9 cellular contexts compared by ENCODE assay signal in the genomic region with DNA sequence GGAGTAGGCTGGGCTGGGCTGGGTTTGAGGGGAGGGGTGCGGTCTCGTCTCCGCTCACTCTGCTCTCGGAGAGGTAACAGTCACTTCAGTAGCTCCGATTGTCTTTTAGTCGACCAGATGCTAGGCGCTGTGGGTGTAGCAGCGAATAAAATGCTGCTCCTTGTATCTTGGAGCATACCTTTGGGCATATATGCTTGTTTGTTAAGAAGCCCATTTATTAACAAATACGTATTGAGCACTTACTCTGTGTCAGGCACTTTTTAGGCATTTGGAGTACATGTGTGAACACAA. TPM values are rescaled to one million over a fixed set of nuclear protein-coding genes. Genes with fewer than 3 reads are reported as not detected.
A peak's percentile ranks its signal among the peaks of the same experiment; 100 is the strongest.
DNase-seq lines count a peak whose midpoint lies in the region; ATAC-seq, FAIRE-seq and TF ChIP-seq lines count a peak whose summit lies in the region.
"Had no signal": no experiment of that assay in that cellular context is flagged by ENCODE, and none has a peak within 500 bp of the region (broad histone marks: within the 10 kb centered on the region; RNA-seq: fewer than 3 reads in every experiment).

No MANE protein-coding gene starts in this region.

- H3K27me3 ChIP-seq in heart right ventricle: peaks cover 0 to 10% (median 2%) of the 10 kb centered on the region in 7 donors
- H3K27me3 ChIP-seq in esophagus muscularis mucosa: peaks cover 0 to under 1% (median 0%) of the 10 kb centered on the region in 4 donors
- H3K27me3 ChIP-seq in pancreas: no peaks in the 10 kb centered on the region

- no peak for FAIRE-seq in pancreas (lab: Jason Lieb, UNC)
- FAIRE-seq: frontal cortex had no signal

- TF ChIP-seq POLR2A in esophagus muscularis mucosa (IDR thresholded peaks at IDR 0.05; ENCODE audit: low read depth): no peak

- no peak for DNase-seq in heart right ventricle
- DNase-seq in Right ventricle myocardium superior: no peak
- DNase-seq in HT-29 (ENCODE audit: low spot score): peak; percentile 69
- DNase-seq in activated CD4-positive, alpha-beta T cell treated with anti-CD3 and anti-CD28 coated beads, Interleukin-2, amount 50 U/mL, for 1 hour: peak; percentile 60
- no peak for DNase-seq in esophagus muscularis mucosa (ENCODE audit: extremely low spot score)
- no peak for DNase-seq in pancreas
- DNase-seq in H4 (ENCODE audit: low spot score): no peak
- no peak for DNase-seq in NCI-H1048 (lab: John Stamatoyannopoulos, UW)

- no peak for TF ChIP-seq CTCF in heart right ventricle (IDR thresholded peaks at IDR 0.05)
- no peak for TF ChIP-seq CTCF in esophagus muscularis mucosa (IDR thresholded peaks at IDR 0.05)
- no peak for TF ChIP-seq CTCF in pancreas (IDR thresholded peaks at IDR 0.05)

- 2 to 4% methylated on average over 9 of the region's 9 CpGs for WGBS in heart right ventricle, 2 donors
- WGBS in esophagus muscularis mucosa: 2% methylated on average over 9 of the region's 9 CpGs
- 0% methylated on average over 9 of the region's 9 CpGs for WGBS in pancreas, 2 donors

- H3K27ac ChIP-seq in heart right ventricle: peak overlapping the region in 9 of 10 donors; percentile 53 to 89 (median 84)
- H3K27ac ChIP-seq in esophagus muscularis mucosa (replicated peaks in 1 of 4): peak overlapping the region; percentile 80 to 90 (median 85)
- H3K27ac ChIP-seq in pancreas: peak overlapping the region in 3 of 4 donors; percentile 81 to 86 (median 85)

- peaks cover 0 to 21% (median 17%) of the 10 kb centered on the region in 9 donors for H3K4me1 ChIP-seq in heart right ventricle
- H3K4me1 ChIP-seq in esophagus muscularis mucosa: peaks cover 11 to 26% (median 17%) of the 10 kb centered on the region in 4 donors
- peaks cover 0 to 16% (median 8%) of the 10 kb centered on the region in 3 donors for H3K4me1 ChIP-seq in pancreas

- no peak for ATAC-seq in heart right ventricle
- ATAC-seq in Right ventricle myocardium superior (ENCODE audit: poor library complexity): no peak
- peak in 2 of 4 donors; percentile 66 to 74 for ATAC-seq in pancreas

- intact Hi-C loops in heart right ventricle (cut with DNase I) (loop anchor here in 3 of 10 donors (1.0 to 5.0 kb wide), 4 partner anchors 83 to 143 kb away; no protein-coding TSS in a partner anchor), Right ventricle myocardium superior (cut with DNase I) (no loop called here), esophagus muscularis mucosa (cut with DNase I) (no loop called here), pancreas (cut with DNase I) (no loop called here)

- peak overlapping the region; percentile 66 to 96 (median 82) for H3K4me3 ChIP-seq in heart right ventricle
- peak overlapping the region; percentile 68 to 91 (median 79) for H3K4me3 ChIP-seq in esophagus muscularis mucosa
- H3K4me3 ChIP-seq in pancreas: peak overlapping the region; percentile 62 to 97 (median 72)

- TF ChIP-seq EP300 in esophagus muscularis mucosa (IDR thresholded peaks at IDR 0.05): no peak

- H3K36me3 ChIP-seq in heart right ventricle: peaks cover 0 to 33% (median 5%) of the 10 kb centered on the region in 9 donors
- H3K36me3 ChIP-seq in esophagus muscularis mucosa: peaks cover 3 to 21% (median 10%) of the 10 kb centered on the region in 4 donors
- H3K36me3 ChIP-seq in pancreas: no peaks in the 10 kb centered on the region

- H3K9me3 ChIP-seq in heart right ventricle: no peaks in the 10 kb centered on the region
- no peaks in the 10 kb centered on the region for H3K9me3 ChIP-seq in esophagus muscularis mucosa
- no peaks in the 10 kb centered on the region for H3K9me3 ChIP-seq in pancreas

RNA-seq across cellular contexts. Expression of a gene that starts 0.5 kb away (rescaled TPM):
- total RNA-seq in heart right ventricle (1 to 10 TPM; 1.5 to 4.1 (median 2.8) TPM), Right ventricle myocardium superior (3.2 TPM), esophagus muscularis mucosa (1 to 10 TPM; 5.8 to 9.8 (median 8.6) TPM), pancreas (1 to 10 TPM; 2.4 to 4.4 (median 3.1) TPM)
- polyA plus RNA-seq in heart right ventricle (1 to 10 TPM; 4.0 to 5.4 TPM), pancreas (1 to 10 TPM; 7.4 to 9.8 TPM)
- 21.0 and 21.4 TPM in 2 replicates for total RNA-seq in HT-29 (2014; rRNA removed; shearing (Covaris generic))
- total RNA-seq in H4 (2014; rRNA removed; shearing (Covaris generic)): 5.9 and 10.3 TPM in 2 replicates

RNA-seq across cellular contexts. Expression of a gene that starts 24.5 kb away (rescaled TPM):
- total RNA-seq in heart right ventricle (not detected), Right ventricle myocardium superior (not detected), esophagus muscularis mucosa (not detected), pancreas (not detected)
- polyA plus RNA-seq in heart right ventricle (not detected), pancreas (not detected)
- total RNA-seq in HT-29 (2014; rRNA removed; shearing (Covaris generic)): not detected in 2 replicates
- total RNA-seq in H4 (2014; rRNA removed; shearing (Covaris generic)): not detected in 2 replicates

RNA-seq across cellular contexts. Expression of a gene that starts 56.7 kb away (rescaled TPM):
- total RNA-seq in heart right ventricle (10 to 100 TPM in 2 of 10 donors, 1 to 10 TPM in 8; 2.7 to 13.8 (median 6.6) TPM), Right ventricle myocardium superior (6.8 TPM), esophagus muscularis mucosa (10 to 100 TPM in 1 of 4 donors, 1 to 10 TPM in 3; 3.7 to 12.1 (median 6.8) TPM), pancreas (1 to 10 TPM; 1.0 to 2.7 (median 1.5) TPM)
- polyA plus RNA-seq in heart right ventricle (1 to 10 TPM; 2.5 to 5.4 TPM), pancreas (1 to 10 TPM; 1.1 to 1.2 TPM)
- total RNA-seq in HT-29 (2014; rRNA removed; shearing (Covaris generic)): not detected in 2 replicates
- total RNA-seq in H4 (2014; rRNA removed; shearing (Covaris generic)): 0.16 TPM in 1 of 2 replicates, not detected in the other

Comparison
In these comparisons a context has a peak if more than half of its experiments do, and no peak if none do; other contexts are left out.
1. DNase-seq: peak in HT-29 (single experiment) and activated CD4-positive, alpha-beta T cell treated with anti-CD3 and anti-CD28 coated beads, Interleukin-2, amount 50 U/mL, for 1 hour (single experiment); none in heart right ventricle (0 of 2), Right ventricle myocardium superior (single experiment), esophagus muscularis mucosa (single experiment), pancreas (0 of 6), H4 (single experiment) and NCI-H1048 (single experiment).
2. Peak in every context shown above with its lines, with median percentiles within 50 percentile points of each other: H3K27ac ChIP-seq and H3K4me3 ChIP-seq.